Comparison of ENCODE assay signal across 8 cellular contexts in the genomic region with DNA sequence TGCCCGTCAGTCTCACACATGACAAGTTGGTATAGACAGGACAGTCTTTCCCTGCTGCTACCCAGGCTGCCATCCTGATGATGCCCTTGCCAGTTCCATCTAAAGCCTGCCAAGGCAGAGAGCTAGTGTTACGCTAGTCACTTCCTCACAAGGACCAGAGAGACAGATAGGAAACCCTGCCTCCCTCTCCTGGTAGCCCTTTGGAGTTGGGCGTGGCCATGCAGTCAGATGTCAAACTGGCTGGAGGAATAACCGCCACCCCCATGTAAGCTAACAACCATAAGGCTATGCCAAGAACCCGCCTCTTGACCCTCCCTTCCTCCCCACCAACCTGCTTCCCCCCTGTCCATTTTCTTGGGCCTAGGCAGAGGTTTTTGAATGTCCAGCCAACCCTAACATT. TPM values are rescaled to one million over a fixed set of nuclear protein-coding genes. Genes with fewer than 3 reads are reported as not detected.
DNase-seq lines count a peak whose midpoint lies in the region; ATAC-seq and TF ChIP-seq lines count a peak whose summit lies in the region.

No MANE protein-coding gene starts in this region.

- 86% methylated on average over 5 of the region's 5 CpGs for WGBS in HUES64

- H3K27ac ChIP-seq in HUES64 (ENCODE audit: low read depth, low read length): no peak overlapping the region
- no peak overlapping the region for H3K27ac ChIP-seq in brain microvascular endothelial cell
- peak overlapping the region; percentile 65 to 77 for H3K27ac ChIP-seq in mucosa of rectum (ENCODE audit: low read depth in 2 of 2, low read length in 2 of 2)

- POLR2A ChIA-PET in GM10248 (lab: Yijun Ruan, JAX): interaction anchor here (0.7 kb wide), 1 partner anchor 57 kb away, joined by 5 read pairs; the partner anchor contains the start of genes HYAL3 and NAA80

- H3K4me3 ChIP-seq in AG10803 (ENCODE audit: low read length) (peak overlapping the region; percentile 97), HUES64 (ENCODE audit: low read length) (peak overlapping the region; percentile 78; the same call in 1 of the 2 replicates), brain microvascular endothelial cell (ENCODE audit: low read depth, low read length) (peak overlapping the region; percentile 95), mucosa of rectum (ENCODE audit: low read length in 2 of 2) (peak overlapping the region; percentile 59 to 69)

- peak; percentile 36 for DNase-seq in AG10803 (ENCODE audit: low read depth)
- no peak for DNase-seq in brain microvascular endothelial cell
- no peak for DNase-seq in occipital lobe (lab: John Stamatoyannopoulos, UW)
- DNase-seq in NCI-H446 (lab: John Stamatoyannopoulos, UW): no peak
- no peak for DNase-seq in GM10248 (ENCODE audit: extremely low spot score)

- no peaks in the 10 kb centered on the region for H3K27me3 ChIP-seq in HUES64 (ENCODE audit: insufficient read depth, low read length)
- H3K27me3 ChIP-seq in brain microvascular endothelial cell (replicated peaks): no peaks in the 10 kb centered on the region
- H3K27me3 ChIP-seq in mucosa of rectum (ENCODE audit: control insufficient read depth in 2 of 2, insufficient read depth in 2 of 2, low read length in 2 of 2): no peaks in the 10 kb centered on the region

- TF ChIP-seq CTCF in AG10803 (conservative IDR thresholded peaks at IDR 0.05; ENCODE audit: low read length) (no peak), brain microvascular endothelial cell (IDR thresholded peaks at IDR 0.05; ENCODE audit: low read depth, low read length, missing control alignments) (no peak), GM10248 (IDR thresholded peaks at IDR 0.05; ENCODE audit: control extremely low read depth, extremely low read depth, low read depth, missing control alignments) (no peak)

- no peak for ATAC-seq in HG02885 (IDR thresholded peaks at IDR 0.05; ENCODE audit: poor library complexity, unreplicated experiment)

- CTCF ChIA-PET in GM10248 (lab: Yijun Ruan, JAX): interaction anchor here (1.0 to 2.8 kb wide), 4 partner anchors 11 to 186 kb away, joined by 3 to 8 read pairs (median 4); no protein-coding TSS in a partner anchor

- H3K36me3 ChIP-seq in HUES64 (ENCODE audit: insufficient read depth, low read length) (peaks cover 45% of the 10 kb centered on the region), brain microvascular endothelial cell (replicated peaks) (peaks cover 26% of the 10 kb centered on the region), mucosa of rectum (ENCODE audit: control insufficient read depth in 2 of 2, insufficient read depth in 2 of 2, low read length in 2 of 2) (peaks cover 35 to 44% of the 10 kb centered on the region in 2 donors)

- in situ Hi-C loops in brain microvascular endothelial cell (cut with HindIII; ENCODE audit: low pct_ligation_motif_present, low sequenced_read_pairs): no loop called here

- H3K9me3 ChIP-seq in HUES64 (ENCODE audit: insufficient read depth, low read depth, low read length) (no peaks in the 10 kb centered on the region), mucosa of rectum (ENCODE audit: control insufficient read depth in 2 of 2, low read length in 2 of 2) (no peaks in the 10 kb centered on the region)

- H3K4me1 ChIP-seq in HUES64 (ENCODE audit: insufficient read depth, low read length) (peaks cover 11% of the 10 kb centered on the region; the same call in 1 of the 2 replicates), mucosa of rectum (ENCODE audit: control insufficient read depth in 2 of 2, insufficient read depth in 2 of 2, low read length in 2 of 2) (peaks cover 37 to 41% of the 10 kb centered on the region in 2 donors)

- H3K9ac ChIP-seq in HUES64 (ENCODE audit: low read depth, low read length): no peak overlapping the region
- peak overlapping the region; percentile 9 to 82 for H3K9ac ChIP-seq in mucosa of rectum (ENCODE audit: low read depth in 1 of 2, low read length in 2 of 2)

RNA-seq across cellular contexts. Expression of gene TMEM115, which starts 2.8 kb away (rescaled TPM):
- 22.1 TPM for polyA plus RNA-seq in HUES64 (2013, experiment 1 of 2)
- 23.3 TPM for polyA plus RNA-seq in HUES64 (2013, experiment 2 of 2)
- 19.8 TPM for total RNA-seq in occipital lobe

RNA-seq across cellular contexts. Expression of gene CYB561D2, which starts 5.9 kb away (rescaled TPM):
- 14.6 TPM for polyA plus RNA-seq in HUES64 (2013, experiment 1 of 2)
- polyA plus RNA-seq in HUES64 (2013, experiment 2 of 2): 10.4 TPM
- 10.0 TPM for total RNA-seq in occipital lobe

RNA-seq across cellular contexts. Expression of gene NPRL2, which starts 6.0 kb away (rescaled TPM):
- polyA plus RNA-seq in HUES64 (2013, experiment 1 of 2): 17.4 TPM
- 18.8 TPM for polyA plus RNA-seq in HUES64 (2013, experiment 2 of 2)
- total RNA-seq in occipital lobe: 19.0 TPM

RNA-seq across cellular contexts. Expression of gene ZMYND10, which starts 11.0 kb away (rescaled TPM):
- polyA plus RNA-seq in HUES64 (2013, experiment 1 of 2): 0.55 TPM
- 0.19 TPM for polyA plus RNA-seq in HUES64 (2013, experiment 2 of 2)
- 2.5 TPM for total RNA-seq in occipital lobe

RNA-seq across cellular contexts. Expression of gene RASSF1, which starts 15.9 kb away (rescaled TPM):
- 8.6 TPM for polyA plus RNA-seq in HUES64 (2013, experiment 1 of 2)
- polyA plus RNA-seq in HUES64 (2013, experiment 2 of 2): 8.4 TPM
- 7.8 TPM for total RNA-seq in occipital lobe

Comparison
In these comparisons a context has a peak if more than half of its experiments do, and no peak if none do; other contexts are left out.
1. H3K27ac ChIP-seq: peak in mucosa of rectum (2 of 2); none in HUES64 (single experiment) and brain microvascular endothelial cell (single experiment).
2. Peak in every context shown above with its lines, with median percentiles within 50 percentile points of each other: H3K4me3 ChIP-seq.